Comparison of ENCODE assay signal across 11 cellular contexts in the genomic region with DNA sequence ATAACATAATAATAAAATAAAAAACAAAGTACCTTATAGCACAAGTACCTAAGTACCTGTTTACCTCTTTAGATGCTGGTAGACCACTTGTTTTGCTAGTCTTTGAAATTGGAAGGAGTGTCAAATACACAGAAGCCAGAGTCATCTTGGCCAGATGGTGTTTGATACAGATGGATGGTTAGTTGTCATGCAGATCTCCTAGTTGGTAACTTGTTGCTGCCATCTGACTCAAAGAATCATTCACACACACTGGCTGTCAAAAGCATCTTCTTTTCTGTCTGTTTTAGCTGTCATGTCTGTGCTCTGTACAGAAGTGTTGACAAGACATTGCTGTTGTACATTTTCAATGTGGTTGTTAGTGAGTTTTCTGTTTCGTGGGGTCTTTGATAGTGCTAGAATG. TPM values are rescaled to one million over a fixed set of nuclear protein-coding genes. Genes with fewer than 3 reads are reported as not detected.
DNase-seq lines count a peak whose midpoint lies in the region; ATAC-seq and TF ChIP-seq lines count a peak whose summit lies in the region.
"Had no signal": no experiment of that assay in that cellular context is flagged by ENCODE, and none has a peak within 500 bp of the region (broad histone marks: within the 10 kb centered on the region; RNA-seq: fewer than 3 reads in every experiment).

No MANE protein-coding gene starts in this region.

- no peak overlapping the region for H3K4ac ChIP-seq in neuronal stem cell (ENCODE audit: low read length)

- peaks cover 38% of the 10 kb centered on the region for H3K36me3 Mint-ChIP-seq in activated naive CD8-positive, alpha-beta T cell treated with anti-CD3 and anti-CD28 coated beads for 36 hours
- H3K36me3 Mint-ChIP-seq in naive thymus-derived CD8-positive, alpha-beta T cell = peaks cover 8 to 60% (median 33%) of the 10 kb centered on the region in 3 donors

- no peaks in the 10 kb centered on the region for H3K27me3 Mint-ChIP-seq in activated naive CD8-positive, alpha-beta T cell treated with anti-CD3 and anti-CD28 coated beads for 36 hours
- no peaks in the 10 kb centered on the region for H3K27me3 Mint-ChIP-seq in naive thymus-derived CD8-positive, alpha-beta T cell

- no peak overlapping the region for H4K8ac ChIP-seq in neuronal stem cell (ENCODE audit: low read depth, low read length)

- H3K4me1 Mint-ChIP-seq in activated naive CD8-positive, alpha-beta T cell treated with anti-CD3 and anti-CD28 coated beads for 36 hours = peaks cover 15% of the 10 kb centered on the region
- peaks cover 14 to 42% (median 29%) of the 10 kb centered on the region in 4 donors for H3K4me1 Mint-ChIP-seq in naive thymus-derived CD8-positive, alpha-beta T cell

- H3K4me3 ChIP-seq in GM06990 (replicated peaks; ENCODE audit: low read depth, low read length) = no peak overlapping the region
- H3K4me3 ChIP-seq in neuronal stem cell (ENCODE audit: low read length in 2 of 2) = no peak overlapping the region
- H3K4me3 ChIP-seq in testis = no peak overlapping the region
- no peak overlapping the region for H3K4me3 ChIP-seq in A673 (ENCODE audit: low read depth, low read length, poor library complexity, severe bottlenecking)

- H3K9me3 ChIP-seq in neuronal stem cell (replicated peaks in 1 of 2; ENCODE audit: control insufficient read depth in 2 of 2, insufficient read depth in 1 of 2, low read depth in 1 of 2, low read length in 2 of 2) (no peaks in the 10 kb centered on the region), testis (no peaks in the 10 kb centered on the region), A673 (ENCODE audit: low read depth, low read length, poor library complexity, severe bottlenecking) (no peaks in the 10 kb centered on the region)

- no peak overlapping the region for H2AFZ ChIP-seq in neuronal stem cell (ENCODE audit: low read length)

- no CpG with 5 or more reads among the region's 1 CpG for WGBS in neuronal stem cell (ENCODE audit: extremely low coverage in 2 of 2, insufficient read length in 2 of 2, insufficient replicate concordance in 1 of 2), 2 donors
- WGBS in testis, 2 donors = 73% methylated on average over 1 of the region's 1 CpG

- H3K36me3 ChIP-seq in GM06990 (ENCODE audit: control insufficient read depth, insufficient read depth, low read length) = peaks cover 2% of the 10 kb centered on the region
- peaks cover 0 to 24% of the 10 kb centered on the region in 2 donors for H3K36me3 ChIP-seq in neuronal stem cell (replicated peaks in 1 of 2; ENCODE audit: control insufficient read depth in 2 of 2, insufficient read depth in 2 of 2, low read length in 2 of 2)
- no peaks in the 10 kb centered on the region for H3K36me3 ChIP-seq in testis (ENCODE audit: low read depth, missing control alignments)
- H3K36me3 ChIP-seq in A673 (ENCODE audit: insufficient read depth, low read length, poor library complexity, severe bottlenecking) = no peaks in the 10 kb centered on the region

- BruUV-seq in A673 (replicated peaks; lab: Mats Ljungman, UMichigan) = no TSS peak

- H3K27ac Mint-ChIP-seq in activated naive CD8-positive, alpha-beta T cell treated with anti-CD3 and anti-CD28 coated beads for 36 hours = peak overlapping the region; percentile 36
- peak overlapping the region in 4 of 10 donors; percentile 22 to 41 (median 35) for H3K27ac Mint-ChIP-seq in naive thymus-derived CD8-positive, alpha-beta T cell

- ATAC-seq in GM19467 (IDR thresholded peaks at IDR 0.05; ENCODE audit: unreplicated experiment) (peak; percentile 84), HG03139 (IDR thresholded peaks at IDR 0.05; ENCODE audit: unreplicated experiment) (peak; percentile 72)
- no peak for ATAC-seq in naive thymus-derived CD8-positive, alpha-beta T cell
- ATAC-seq: foreskin keratinocyte had no signal

- DNase-seq in GM06990 (ENCODE audit: extremely low read depth, insufficient read length) = peak; percentile 32
- no peak for DNase-seq in activated naive CD8-positive, alpha-beta T cell treated with anti-CD3 and anti-CD28 coated beads for 36 hours
- no peak for DNase-seq in neuronal stem cell (ENCODE audit: low spot score)
- no peak for DNase-seq in naive thymus-derived CD8-positive, alpha-beta T cell
- DNase-seq in testis = no peak
- DNase-seq in A673 (ENCODE audit: low spot score) = no peak
- DNase-seq: EL, foreskin keratinocyte, substantia nigra had no signal

- no peak overlapping the region for H3K9ac ChIP-seq in neuronal stem cell (ENCODE audit: low read depth, low read length, poor library complexity)

- TF ChIP-seq CTCF in GM06990 (IDR thresholded peaks at IDR 0.05; ENCODE audit: insufficient read depth, low read length, poor library complexity, severe bottlenecking) (no peak), testis (IDR thresholded peaks at IDR 0.05) (no peak), A673 (conservative IDR thresholded peaks at IDR 0.05; ENCODE audit: low read depth, low read length) (no peak)

- no peak overlapping the region for H2BK120ac ChIP-seq in neuronal stem cell (ENCODE audit: low read depth, low read length)

- H3K23ac ChIP-seq in neuronal stem cell (ENCODE audit: low read depth, low read length, poor library complexity) = no peak overlapping the region

- H2AK5ac ChIP-seq in neuronal stem cell (ENCODE audit: low read depth, low read length) = no peak overlapping the region

- H3K9me3 Mint-ChIP-seq in activated naive CD8-positive, alpha-beta T cell treated with anti-CD3 and anti-CD28 coated beads for 36 hours = no peaks in the 10 kb centered on the region
- H3K9me3 Mint-ChIP-seq in naive thymus-derived CD8-positive, alpha-beta T cell = peaks cover 0 to 4% (median 0%) of the 10 kb centered on the region in 9 donors

- H3K4me3 Mint-ChIP-seq in activated naive CD8-positive, alpha-beta T cell treated with anti-CD3 and anti-CD28 coated beads for 36 hours = no peak overlapping the region
- peak overlapping the region in 2 of 10 donors; percentile 42 to 44 for H3K4me3 Mint-ChIP-seq in naive thymus-derived CD8-positive, alpha-beta T cell

- intact Hi-C loops in testis (cut with DNase I; ENCODE audit: low total_unique reads) (no loop called here), A673 (cut with micrococcal nuclease; ENCODE audit: unreplicated experiment) (no loop called here)

- no peak for TF ChIP-seq POLR2A in testis (IDR thresholded peaks at IDR 0.05)

- H3K27ac ChIP-seq in neuronal stem cell (replicated peaks; ENCODE audit: low read length) (no peak overlapping the region), testis (no peak overlapping the region), A673 (ENCODE audit: low read depth, low read length, poor library complexity, severe bottlenecking) (no peak overlapping the region)
- H3K27ac ChIP-seq: foreskin keratinocyte had no signal

- CTCF ChIA-PET in A673 (lab: Charles Lee) = no interaction called here

- H3K4me1 ChIP-seq in neuronal stem cell (ENCODE audit: control insufficient read depth in 2 of 2, insufficient read depth in 1 of 2, low read depth in 1 of 2, low read length in 2 of 2) (no peaks in the 10 kb centered on the region), testis (no peaks in the 10 kb centered on the region), A673 (ENCODE audit: insufficient read depth, low read length, poor library complexity, severe bottlenecking) (no peaks in the 10 kb centered on the region)
- H3K4me1 ChIP-seq: foreskin keratinocyte had no signal

- POLR2A ChIA-PET in naive thymus-derived CD8-positive, alpha-beta T cell (lab: Charles Lee) = no interaction called here
- POLR2A ChIA-PET in A673 (lab: Charles Lee; ENCODE audit: low non-redundant PET) = no interaction called here

- H3K4me2 ChIP-seq in neuronal stem cell (ENCODE audit: insufficient read depth, low read length, poor library complexity, severe bottlenecking) = no peak overlapping the region

- H2BK15ac ChIP-seq in neuronal stem cell (ENCODE audit: low read length) = no peak overlapping the region

- no peak overlapping the region for H3K14ac ChIP-seq in neuronal stem cell (ENCODE audit: low read length)

- no peaks in the 10 kb centered on the region for H3K27me3 ChIP-seq in GM06990 (replicated peaks; ENCODE audit: control insufficient read depth, insufficient read depth, low read length)
- no peaks in the 10 kb centered on the region for H3K27me3 ChIP-seq in neuronal stem cell (ENCODE audit: control insufficient read depth in 3 of 3, insufficient read depth in 3 of 3, low read depth in 1 of 3, low read length in 3 of 3)
- H3K27me3 ChIP-seq in testis = no peaks in the 10 kb centered on the region
- no peaks in the 10 kb centered on the region for H3K27me3 ChIP-seq in A673 (replicated peaks; ENCODE audit: insufficient read depth, low read depth, low read length, poor library complexity)
- H3K27me3 ChIP-seq: foreskin keratinocyte had no signal

- H2BK12ac ChIP-seq in neuronal stem cell (ENCODE audit: low read length) = no peak overlapping the region

- H3K18ac ChIP-seq in neuronal stem cell (ENCODE audit: low read length) = no peak overlapping the region

- no peak overlapping the region for H2BK5ac ChIP-seq in neuronal stem cell (ENCODE audit: low read length)

- no peak overlapping the region for H4K91ac ChIP-seq in neuronal stem cell (ENCODE audit: low read depth, low read length, poor library complexity)

- H3K79me1 ChIP-seq in neuronal stem cell (ENCODE audit: low read depth, low read length) = no peaks in the 10 kb centered on the region

RNA-seq across cellular contexts. Expression of a gene that starts 39.7 kb away (rescaled TPM):
- total RNA-seq in activated naive CD8-positive, alpha-beta T cell treated with anti-CD3 and anti-CD28 coated beads for 36 hours = 10 to 100 TPM; 53.1 to 55.0 TPM
- polyA plus RNA-seq in neuronal stem cell (2013, experiment 1 of 2) = 19.5 TPM
- 21.2 TPM for polyA plus RNA-seq in neuronal stem cell (2013, experiment 2 of 2)
- total RNA-seq in naive thymus-derived CD8-positive, alpha-beta T cell = 10 to 100 TPM; 59.5 to 65.8 TPM
- 10 to 100 TPM; 32.7 to 43.8 (median 34.7) TPM for polyA plus RNA-seq in naive thymus-derived CD8-positive, alpha-beta T cell
- 10 to 100 TPM; 52.8 to 63.6 TPM for total RNA-seq in testis
- polyA plus RNA-seq in testis (ENCODE audit: insufficient read depth, low read depth, low replicate concordance) = 34.7 TPM
- 35.9 and 38.9 TPM in 2 replicates for total RNA-seq in A673 (2021)

Comparison
In these comparisons a context has a peak if more than half of its experiments do, and no peak if none do; other contexts are left out.
1. ATAC-seq: peak in GM19467 (single experiment) and HG03139 (single experiment); none in naive thymus-derived CD8-positive, alpha-beta T cell (0 of 2).